Comparison of ENCODE assay signal across 1 cellular context in the genomic region with DNA sequence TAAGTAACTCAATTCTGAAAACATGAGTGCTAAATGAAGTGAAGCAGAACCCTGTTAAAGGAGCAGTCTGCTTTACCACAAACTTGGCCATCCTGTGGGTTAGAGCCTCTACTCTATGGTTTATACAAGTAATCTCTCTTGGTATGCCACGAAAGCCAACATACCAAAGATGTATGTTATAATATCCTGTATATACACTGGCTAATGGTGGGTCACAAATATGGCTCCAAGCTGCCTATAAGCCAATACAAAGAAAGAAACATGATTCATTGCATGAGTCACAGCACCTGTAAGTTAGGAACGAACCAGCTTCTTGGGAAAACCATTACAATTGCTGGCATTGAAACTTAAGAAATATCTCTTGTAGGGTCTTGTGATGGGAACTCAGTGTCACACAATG.
TF ChIP-seq lines count a peak whose summit lies in the region.

No MANE protein-coding gene starts in this region.

TF ChIP-seq in K562, 482 proteins besides CTCF, POLR2A, EP300 and RAD21:
- TF ChIP-seq JUN (IDR thresholded peaks at IDR 0.05; ENCODE audit: borderline replicate concordance, low read depth, low read length) (0 out of 2 replicates have a peak, but pooled peaks have one; percentile 7), JUN (CRISPR knock-in tag; IDR thresholded peaks at IDR 0.05; ENCODE audit: borderline replicate concordance) (no peak), FOSL1 (tag; conservative IDR thresholded peaks at IDR 0.05) (peak; percentile 79), HNRNPL (IDR thresholded peaks at IDR 0.05; ENCODE audit: low read depth, low read length) (no peak)
